Comparison of ENCODE assay signal across 13 cellular contexts in genomic region chr5:6734243-6734695, GRCh38. TPM values are rescaled to one million over a fixed set of nuclear protein-coding genes. Genes with fewer than 3 reads are reported as not detected.
A peak's percentile ranks its signal among the peaks of the same experiment; 100 is the strongest.
DNase-seq lines count a peak whose midpoint lies in the region; ATAC-seq and TF ChIP-seq lines count a peak whose summit lies in the region.
"Had no signal": no experiment of that assay in that cellular context is flagged by ENCODE, and none has a peak within 500 bp of the region (broad histone marks: within the 10 kb centered on the region; RNA-seq: fewer than 3 reads in every experiment).

No MANE protein-coding gene starts in this region.

- peak in 4 of 5 donors; percentile 48 to 78 (median 53) for DNase-seq in heart left ventricle
- DNase-seq in Right ventricle myocardium inferior (ENCODE audit: missing footprints): no peak
- no peak for DNase-seq in activated B cell treated with CpG ODN at 0.5 μM for 24 hours
- peak in 2 of 3 donors; percentile 39 to 81 for DNase-seq in right cardiac atrium
- DNase-seq in 8988T: no peak
- DNase-seq in NCI-H69 (lab: John Stamatoyannopoulos, UW): no peak
- DNase-seq in MG63: no peak
- DNase-seq: left lung; stimulated activated naive CD4-positive, alpha-beta T cell treated with Interleukin-2 at 50 U/mL for 16 hours had no signal

- H3K36me3 ChIP-seq in heart left ventricle: peaks cover 0 to 24% (median 19%) of the 10 kb centered on the region in 9 donors
- peaks cover 7 to 18% (median 14%) of the 10 kb centered on the region in 5 donors for H3K36me3 ChIP-seq in subcutaneous abdominal adipose tissue (ENCODE audit: control insufficient read depth in 5 of 5, insufficient read depth in 5 of 5, low read length in 5 of 5)
- peaks cover 43% of the 10 kb centered on the region for H3K36me3 ChIP-seq in MG63

- H3K27ac ChIP-seq in heart left ventricle (peak overlapping the region in 1 of 12 donors; percentile 6), right cardiac atrium (ENCODE audit: low read length) (no peak overlapping the region), subcutaneous abdominal adipose tissue (ENCODE audit: low read depth, low read length) (peak overlapping the region; percentile 21)
- H3K27ac ChIP-seq: left lung had no signal

- H3K4me3 ChIP-seq in heart left ventricle (no peak overlapping the region), right cardiac atrium (ENCODE audit: low read length) (no peak overlapping the region), subcutaneous abdominal adipose tissue (ENCODE audit: low read depth in 1 of 5, low read length in 5 of 5) (no peak overlapping the region), MG63 (no peak overlapping the region)
- H3K4me3 ChIP-seq: esophagus muscularis mucosa, GM23338, left lung had no signal

- H3K4me1 ChIP-seq in heart left ventricle (peaks cover 18 to 72% (median 59%) of the 10 kb centered on the region in 12 donors), right cardiac atrium (ENCODE audit: control insufficient read depth, insufficient read depth, low read length) (peaks cover 23% of the 10 kb centered on the region), subcutaneous abdominal adipose tissue (ENCODE audit: control insufficient read depth in 5 of 5, insufficient read depth in 5 of 5, low read length in 5 of 5) (peaks cover 5 to 65% (median 59%) of the 10 kb centered on the region in 5 donors)

- POLR2A ChIA-PET in activated B cell treated with CpG ODN at 0.5 μM for 24 hours (lab: Charles Lee): no interaction called here

- no peaks in the 10 kb centered on the region for H3K9me3 ChIP-seq in heart left ventricle
- no peaks in the 10 kb centered on the region for H3K9me3 ChIP-seq in right cardiac atrium (ENCODE audit: control insufficient read depth, low read length)
- no peaks in the 10 kb centered on the region for H3K9me3 ChIP-seq in subcutaneous abdominal adipose tissue (ENCODE audit: control insufficient read depth in 5 of 5, low read length in 5 of 5)
- no peaks in the 10 kb centered on the region for H3K9me3 ChIP-seq in MG63
- H3K9me3 ChIP-seq: esophagus muscularis mucosa, left lung had no signal

- H3K27me3 ChIP-seq in heart left ventricle: no peaks in the 10 kb centered on the region
- H3K27me3 ChIP-seq in right cardiac atrium (ENCODE audit: control insufficient read depth, insufficient read depth): no peaks in the 10 kb centered on the region
- H3K27me3 ChIP-seq in subcutaneous abdominal adipose tissue (ENCODE audit: control insufficient read depth in 5 of 5, insufficient read depth in 4 of 5, low read length in 5 of 5): no peaks in the 10 kb centered on the region
- no peaks in the 10 kb centered on the region for H3K27me3 ChIP-seq in MG63
- H3K27me3 ChIP-seq: esophagus muscularis mucosa, left lung had no signal

- CTCF ChIA-PET in activated B cell treated with CpG ODN at 0.5 μM for 24 hours (lab: Charles Lee): no interaction called here

- H3K27me3 Mint-ChIP-seq in activated B cell treated with CpG ODN at 0.5 μM for 24 hours: no peaks in the 10 kb centered on the region
- H3K27me3 Mint-ChIP-seq: naive thymus-derived CD8-positive, alpha-beta T cell had no signal

- 43 to 70% (median 58%) methylated on average over 9 to 11 of the region's 11 CpGs for WGBS in heart left ventricle, 4 donors
- 50% methylated on average over 11 of the region's 11 CpGs for WGBS in right cardiac atrium

- H3K4me1 Mint-ChIP-seq in activated B cell treated with CpG ODN at 0.5 μM for 24 hours: peaks cover 84% of the 10 kb centered on the region

- intact Hi-C loops in heart left ventricle (cut with DNase I): loop anchor here in 1 of 10 donors (5.0 kb wide), 1 partner anchor 102 kb away; the partner anchor contains the start of genes NSUN2 and SRD5A1
- intact Hi-C loops in Right ventricle myocardium inferior (cut with DNase I): no loop called here
- intact Hi-C loops in activated B cell treated with CpG ODN at 0.5 μM for 24 hours (cut with micrococcal nuclease): no loop called here
- intact Hi-C loops in right cardiac atrium (cut with DNase I): no loop called here

- peak overlapping the region; percentile 83 for H3K27ac Mint-ChIP-seq in activated B cell treated with CpG ODN at 0.5 μM for 24 hours
- H3K27ac Mint-ChIP-seq: GM23338 had no signal

- H3K4me3 Mint-ChIP-seq in activated B cell treated with CpG ODN at 0.5 μM for 24 hours: no peak overlapping the region
- H3K4me3 Mint-ChIP-seq: GM23338 had no signal

- TF ChIP-seq CTCF in heart left ventricle (IDR thresholded peaks at IDR 0.05) (no peak), activated B cell treated with CpG ODN at 0.5 μM for 24 hours (IDR thresholded peaks at IDR 0.05) (no peak)

- H3K36me3 Mint-ChIP-seq in activated B cell treated with CpG ODN at 0.5 μM for 24 hours (ENCODE audit: low read depth): peaks cover 39% of the 10 kb centered on the region

- TF ChIP-seq POLR2A in heart left ventricle (IDR thresholded peaks at IDR 0.05): no peak

- no peaks in the 10 kb centered on the region for H3K9me3 Mint-ChIP-seq in activated B cell treated with CpG ODN at 0.5 μM for 24 hours
- H3K9me3 Mint-ChIP-seq: GM23338; naive thymus-derived CD8-positive, alpha-beta T cell had no signal

- ATAC-seq in heart left ventricle (peak in 2 of 4 donors; percentile 16 to 44), Right ventricle myocardium inferior (no peak), activated B cell treated with CpG ODN at 0.5 μM for 24 hours (ENCODE audit: low read depth) (no peak), right cardiac atrium (peak in 1 of 2 donors; percentile 8)
- ATAC-seq: GM23338, left lung had no signal

- no peak overlapping the region for H3K9ac ChIP-seq in subcutaneous abdominal adipose tissue (ENCODE audit: low read length in 5 of 5)

RNA-seq across cellular contexts. Expression of gene TENT4A, which starts 21.0 kb away (rescaled TPM):
- 10 to 100 TPM in 6 of 9 donors, 1 to 10 TPM in 3; 7.0 to 20.3 (median 11.3) TPM for total RNA-seq in heart left ventricle
- 1 to 10 TPM; 4.3 to 8.7 TPM for polyA plus RNA-seq in heart left ventricle
- 13.0 TPM for total RNA-seq in Right ventricle myocardium inferior
- 42.4 and 51.2 TPM in 2 replicates for total RNA-seq in activated B cell treated with CpG ODN at 0.5 μM for 24 hours
- total RNA-seq in right cardiac atrium: 10 to 100 TPM; 11.2 to 14.5 (median 12.3) TPM
- 4.7 TPM for polyA plus RNA-seq in right cardiac atrium
- 9.9 and 14.6 TPM in 2 replicates for total RNA-seq in MG63 (2014; rRNA removed; shearing (Covaris generic); ENCODE audit: low replicate concordance)

Comparison
In these comparisons a context has a peak if more than half of its experiments do, and no peak if none do; other contexts are left out.
1. DNase-seq: peak in heart left ventricle (4 of 5) and right cardiac atrium (2 of 3); none in Right ventricle myocardium inferior (single experiment), activated B cell treated with CpG ODN at 0.5 μM for 24 hours (single experiment), 8988T (single experiment), NCI-H69 (single experiment) and MG63 (single experiment).